In genomic region chr22:17974703-17975372, GRCh38 we compare ENCODE assay signal across 13 cellular contexts. TPM values are rescaled to one million over a fixed set of nuclear protein-coding genes. Genes with fewer than 3 reads are reported as not detected.
A peak's percentile ranks its signal among the peaks of the same experiment; 100 is the strongest.
DNase-seq lines count a peak whose midpoint lies in the region; ATAC-seq lines count a peak whose summit lies in the region.
"Had no signal": no experiment of that assay in that cellular context is flagged by ENCODE, and none has a peak within 500 bp of the region (broad histone marks: within the 10 kb centered on the region; RNA-seq: fewer than 3 reads in every experiment).

No MANE protein-coding gene starts in this region.

- H4K91ac ChIP-seq in trophoblast cell (ENCODE audit: low read depth, low read length), result no peak overlapping the region

- peaks cover 9% of the 10 kb centered on the region for H3K4me1 Mint-ChIP-seq in activated T-cell treated with anti-CD3 and anti-CD28 coated beads, Interleukin-2, amount 50 U/mL, for 4 hours (ENCODE audit: low read depth)

- peak; percentile 51 for DNase-seq in activated CD4-positive, alpha-beta T cell treated with anti-CD3 and anti-CD28 coated beads for 48 hours
- no peak for DNase-seq in activated CD4-positive, alpha-beta T cell treated with anti-CD3 and anti-CD28 coated beads for 1 hour
- DNase-seq in activated T-cell treated with anti-CD3 and anti-CD28 coated beads, Interleukin-2, amount 50 U/mL, for 4 hours, result no peak
- DNase-seq in trophoblast cell (no peak), HAP-1 (ENCODE audit: low spot score in 2 of 2) (no peak), NCI-H345 (lab: John Stamatoyannopoulos, UW) (no peak)
- no peak for DNase-seq in activated effector memory CD4-positive, alpha-beta T cell treated with Interleukin-2 at 50 U/mL for 16 hours
- DNase-seq: amniotic stem cell, NCI-H748 treated with DMSO at 0.1 percent for 48 hours, SK-N-SH, upper lobe of right lung had no signal

- no peak overlapping the region for H3K23ac ChIP-seq in trophoblast cell (ENCODE audit: low read length)

- peaks cover 1% of the 10 kb centered on the region for H3K9me3 ChIP-seq in trophoblast cell (ENCODE audit: insufficient read depth, low read depth, low read length)
- H3K9me3 ChIP-seq in HAP-1, result no peaks in the 10 kb centered on the region
- H3K9me3 ChIP-seq: SK-N-SH, upper lobe of right lung had no signal

- no peaks in the 10 kb centered on the region for H3K27me3 ChIP-seq in trophoblast cell (ENCODE audit: insufficient read depth, low read length)
- H3K27me3 ChIP-seq in HAP-1 (ENCODE audit: low read depth), result no peaks in the 10 kb centered on the region
- H3K27me3 ChIP-seq: upper lobe of right lung had no signal

- no peaks in the 10 kb centered on the region for H3K9me3 Mint-ChIP-seq in activated T-cell treated with anti-CD3 and anti-CD28 coated beads, Interleukin-2, amount 50 U/mL, for 4 hours
- H3K9me3 Mint-ChIP-seq: dendritic cell treated with granulocyte-macrophage colony-stimulating factor and Interleukin-4, amounts not matched to agents 40 ng/mL and 50 ng/mL, for 4 days had no signal

- in situ Hi-C loops in HAP-1 (cut with MboI; ENCODE audit: low sequenced_read_pairs), result no loop called here

- WGBS in trophoblast cell (ENCODE audit: extremely low coverage, insufficient coverage, insufficient read length), result no CpG with 5 or more reads among the region's 8 CpGs

- H3K18ac ChIP-seq in trophoblast cell (ENCODE audit: low read length), result peak overlapping the region; percentile 43

- no peak overlapping the region for H3K4me2 ChIP-seq in trophoblast cell (ENCODE audit: low read length)
- H3K4me2 ChIP-seq: SK-N-SH had no signal

- H3K36me3 ChIP-seq in trophoblast cell (ENCODE audit: control insufficient read depth in 1 of 2, insufficient read depth in 2 of 2, low read length in 2 of 2) (no peaks in the 10 kb centered on the region), HAP-1 (replicated peaks) (no peaks in the 10 kb centered on the region; the same call in 1 of the 2 replicates)
- H3K36me3 ChIP-seq: upper lobe of right lung had no signal

- no peak overlapping the region for H3K4me3 Mint-ChIP-seq in activated T-cell treated with anti-CD3 and anti-CD28 coated beads, Interleukin-2, amount 50 U/mL, for 4 hours
- H3K4me3 Mint-ChIP-seq: dendritic cell treated with granulocyte-macrophage colony-stimulating factor and Interleukin-4, amounts not matched to agents 40 ng/mL and 50 ng/mL, for 4 days had no signal

- H4K8ac ChIP-seq in trophoblast cell (ENCODE audit: low read depth, low read length), result peak overlapping the region; percentile 32

- no peak overlapping the region for H3K27ac ChIP-seq in trophoblast cell (ENCODE audit: low read depth, low read length)
- H3K27ac ChIP-seq: upper lobe of right lung had no signal

- no peak overlapping the region for H2BK5ac ChIP-seq in trophoblast cell (ENCODE audit: low read depth, low read length, poor library complexity)

- H3K79me2 ChIP-seq in trophoblast cell (ENCODE audit: control insufficient read depth, insufficient read depth, low read length, poor library complexity), result peaks cover 5% of the 10 kb centered on the region

- no peak overlapping the region for H2BK120ac ChIP-seq in trophoblast cell (ENCODE audit: insufficient read depth, low read length, poor library complexity)

- H3K4me1 ChIP-seq in trophoblast cell (ENCODE audit: control insufficient read depth in 1 of 2, insufficient read depth in 2 of 2, low read length in 2 of 2) (peaks cover 24 to 30% of the 10 kb centered on the region in 2 experiments), HAP-1 (peaks cover 9% of the 10 kb centered on the region)

- no peak overlapping the region for H3K14ac ChIP-seq in trophoblast cell (ENCODE audit: low read length)

- peak; percentile 47 for ATAC-seq in GM18858 (IDR thresholded peaks at IDR 0.05; ENCODE audit: unreplicated experiment)
- ATAC-seq in activated T-cell treated with anti-CD3 and anti-CD28 coated beads, Interleukin-2, amount 50 U/mL, for 4 hours, result peak; percentile 37 to 59
- ATAC-seq: upper lobe of right lung had no signal

- no peak overlapping the region for H3K9ac ChIP-seq in trophoblast cell (ENCODE audit: low read length)
- H3K9ac ChIP-seq: SK-N-SH had no signal

- H2AFZ ChIP-seq in trophoblast cell (ENCODE audit: insufficient read depth, low read length, poor library complexity), result no peak overlapping the region

- H3K27me3 Mint-ChIP-seq in activated T-cell treated with anti-CD3 and anti-CD28 coated beads, Interleukin-2, amount 50 U/mL, for 4 hours (ENCODE audit: low read depth), result no peaks in the 10 kb centered on the region
- H3K27me3 Mint-ChIP-seq: dendritic cell treated with granulocyte-macrophage colony-stimulating factor and Interleukin-4, amounts not matched to agents 40 ng/mL and 50 ng/mL, for 4 days had no signal

- H3K4me3 ChIP-seq in trophoblast cell (ENCODE audit: low read depth, low read length), result no peak overlapping the region
- no peak overlapping the region for H3K4me3 ChIP-seq in HAP-1
- H3K4me3 ChIP-seq: upper lobe of right lung had no signal

- H2AK5ac ChIP-seq in trophoblast cell (ENCODE audit: low read length), result no peak overlapping the region

- no peak overlapping the region for H3K4ac ChIP-seq in trophoblast cell (ENCODE audit: low read depth, low read length)

- no peak overlapping the region for H2BK12ac ChIP-seq in trophoblast cell (ENCODE audit: low read length)

- peaks cover 11% of the 10 kb centered on the region for H3K79me1 ChIP-seq in trophoblast cell (ENCODE audit: low read length)

- no peak overlapping the region for H4K12ac ChIP-seq in trophoblast cell (ENCODE audit: low read depth, low read length)

- no peaks in the 10 kb centered on the region for H3K36me3 Mint-ChIP-seq in activated T-cell treated with anti-CD3 and anti-CD28 coated beads, Interleukin-2, amount 50 U/mL, for 4 hours (ENCODE audit: insufficient read depth)

RNA-seq across cellular contexts. Expression of gene MICAL3, which starts 49.5 kb away (rescaled TPM):
- total RNA-seq in activated T-cell treated with anti-CD3 and anti-CD28 coated beads, Interleukin-2, amount 50 U/mL, for 4 hours, result 10 to 100 TPM; 33.9 to 39.6 (median 35.1) TPM
- polyA plus RNA-seq in trophoblast cell (2013), result 18.1 and 20.6 TPM in 2 replicates
